ENCODE assay signal across 16 cellular contexts in genomic region chr10:28283251-28283650, GRCh38.
"Had no signal": no experiment of that assay in that cellular context is flagged by ENCODE, and none has a peak within 500 bp of the region (broad histone marks: within the 10 kb centered on the region; RNA-seq: fewer than 3 reads in every experiment).

No MANE protein-coding gene starts in this region.

- H3K4me3 Mint-ChIP-seq: activated B cell treated with CpG ODN at 0.5 μM for 24 hours; activated naive CD8-positive, alpha-beta T cell treated with anti-CD3 and anti-CD28 coated beads for 36 hours had no signal

- H3K4me3 ChIP-seq: cardiac muscle cell, heart left ventricle had no signal

- H3K27ac Mint-ChIP-seq: activated B cell treated with CpG ODN at 0.5 μM for 24 hours; activated naive CD8-positive, alpha-beta T cell treated with anti-CD3 and anti-CD28 coated beads for 36 hours had no signal

- DNase-seq: activated B cell treated with CpG ODN at 0.5 μM for 24 hours; activated CD4-positive, alpha-beta T cell treated with anti-CD3 and anti-CD28 coated beads for 4 hours; activated CD4-positive, alpha-beta T cell treated with anti-CD3 and anti-CD28 coated beads, Interleukin-2, amount 50 U/mL, for 48 hours; activated naive CD4-positive, alpha-beta T cell treated with Interleukin-2 at 50 U/mL for 16 hours; activated naive CD8-positive, alpha-beta T cell treated with anti-CD3 and anti-CD28 coated beads for 36 hours; activated T-cell treated with anti-CD3 and anti-CD28 coated beads, Interleukin-2, amount 50 U/mL, for 48 hours; dermis blood vessel endothelial cell; effector memory CD4-positive, alpha-beta T cell; heart left ventricle; islet precursor cell; left cardiac atrium; naive B cell; stimulated activated CD4-positive, alpha-beta T cell treated with anti-CD3 and anti-CD28 coated beads, Interleukin-4, amount 100 ng/mL, for 24 hours; stimulated activated naive CD4-positive, alpha-beta T cell treated with Interleukin-2 at 50 U/mL for 16 hours; T1000 had no signal

- H3K9me3 Mint-ChIP-seq: activated B cell treated with CpG ODN at 0.5 μM for 24 hours; activated naive CD8-positive, alpha-beta T cell treated with anti-CD3 and anti-CD28 coated beads for 36 hours; naive B cell had no signal

- H3K27me3 ChIP-seq: cardiac muscle cell, heart left ventricle had no signal

- H3K36me3 Mint-ChIP-seq: naive B cell had no signal

- ATAC-seq: heart left ventricle, left cardiac atrium had no signal

- H3K27ac ChIP-seq: heart left ventricle had no signal

- H3K36me3 ChIP-seq: cardiac muscle cell, heart left ventricle had no signal

- H3K27me3 Mint-ChIP-seq: activated B cell treated with CpG ODN at 0.5 μM for 24 hours; activated naive CD8-positive, alpha-beta T cell treated with anti-CD3 and anti-CD28 coated beads for 36 hours; naive B cell had no signal

- H3K9me3 ChIP-seq: heart left ventricle had no signal
